Comparison of ENCODE assay signal across 8 cellular contexts in genomic region chr17:14926526-14927122, GRCh38.
DNase-seq lines count a peak whose midpoint lies in the region; ATAC-seq lines count a peak whose summit lies in the region.

No MANE protein-coding gene starts in this region.

- intact Hi-C loops in left cardiac atrium (cut with DNase I) (loop anchor here in 1 of 2 donors (2.0 to 10.0 kb wide), 3 partner anchors 228 to 1589 kb away; no protein-coding TSS in a partner anchor), left ventricle myocardium superior (cut with micrococcal nuclease) (loop anchor here (5.0 kb wide), 1 partner anchor 1329 kb away; no protein-coding TSS in a partner anchor)

- ATAC-seq in left cardiac atrium = no peak
- ATAC-seq in left ventricle myocardium superior = no peak
- ATAC-seq in GM21717 (IDR thresholded peaks at IDR 0.05; ENCODE audit: unreplicated experiment) = no peak

- DNase-seq in left cardiac atrium (peak; percentile 35), left ventricle myocardium superior (no peak), NCI-H460 (ENCODE audit: extremely low read depth, low read depth) (peak; percentile 68), middle frontal gyrus (ENCODE audit: extremely low spot score, low spot score) (peak; percentile 53)
- peak; percentile 19 to 32 for DNase-seq in activated CD4-positive, alpha-beta T cell treated with anti-CD3 and anti-CD28 coated beads, Interleukin-2, amount 50 U/mL, for 4 hours
- peak; percentile 46 for DNase-seq in effector CD4-positive, alpha-beta T cell
- peak; percentile 16 to 33 for DNase-seq in stimulated activated CD8-positive, alpha-beta memory T cell treated with anti-CD3 and anti-CD28 coated beads, Interleukin-7, amount 100 ng/mL, for 4 hours (ENCODE audit: low read depth in 2 of 2)
